ENCODE assay signal across 1 cellular context in the genomic region with DNA sequence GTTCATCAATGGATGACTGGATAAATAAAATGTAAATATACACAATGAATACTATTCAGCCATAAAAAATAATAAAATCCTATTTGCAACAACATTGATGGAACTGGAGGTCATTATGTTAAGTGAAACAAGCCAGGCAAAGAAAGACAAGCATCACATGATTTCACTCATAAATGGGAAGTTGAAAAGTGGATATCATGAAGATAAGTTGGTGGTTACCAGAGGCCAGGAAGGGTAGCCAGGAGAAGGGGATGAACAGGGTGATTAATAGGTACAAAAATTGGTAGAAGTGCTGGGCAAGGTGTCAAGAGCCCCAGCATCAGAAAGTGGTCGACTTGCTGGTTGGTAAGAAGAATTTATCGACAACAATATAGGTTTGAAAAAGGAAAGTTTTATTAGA.
TF ChIP-seq lines count a peak whose summit lies in the region.

No MANE protein-coding gene starts in this region.

TF ChIP-seq in HCT116, 20 proteins besides CTCF, POLR2A, EP300 and RAD21 (continued from another document):
- TF ChIP-seq, protein P1, sequence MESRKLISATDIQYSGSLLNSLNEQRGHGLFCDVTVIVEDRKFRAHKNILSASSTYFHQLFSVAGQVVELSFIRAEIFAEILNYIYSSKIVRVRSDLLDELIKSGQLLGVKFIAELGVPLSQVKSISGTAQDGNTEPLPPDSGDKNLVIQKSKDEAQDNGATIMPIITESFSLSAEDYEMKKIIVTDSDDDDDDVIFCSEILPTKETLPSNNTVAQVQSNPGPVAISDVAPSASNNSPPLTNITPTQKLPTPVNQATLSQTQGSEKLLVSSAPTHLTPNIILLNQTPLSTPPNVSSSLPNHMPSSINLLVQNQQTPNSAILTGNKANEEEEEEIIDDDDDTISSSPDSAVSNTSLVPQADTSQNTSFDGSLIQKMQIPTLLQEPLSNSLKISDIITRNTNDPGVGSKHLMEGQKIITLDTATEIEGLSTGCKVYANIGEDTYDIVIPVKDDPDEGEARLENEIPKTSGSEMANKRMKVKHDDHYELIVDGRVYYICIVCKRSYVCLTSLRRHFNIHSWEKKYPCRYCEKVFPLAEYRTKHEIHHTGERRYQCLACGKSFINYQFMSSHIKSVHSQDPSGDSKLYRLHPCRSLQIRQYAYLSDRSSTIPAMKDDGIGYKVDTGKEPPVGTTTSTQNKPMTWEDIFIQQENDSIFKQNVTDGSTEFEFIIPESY (IDR thresholded peaks at IDR 0.05; ENCODE audit: extremely low read depth, insufficient replicate concordance, low read length), result no peak
- TF ChIP-seq SIN3A (IDR thresholded peaks at IDR 0.05; ENCODE audit: low read depth) (no peak), EGR1 (IDR thresholded peaks at IDR 0.05; ENCODE audit: low read depth) (no peak), ZFX (IDR thresholded peaks at IDR 0.05) (no peak), FOSL1 (IDR thresholded peaks at IDR 0.05; ENCODE audit: low read depth) (no peak), JUND (IDR thresholded peaks at IDR 0.05) (no peak), EZH2 (IDR thresholded peaks at IDR 0.05) (no peak), SP1 (IDR thresholded peaks at IDR 0.05; ENCODE audit: low read depth) (no peak), MAX (IDR thresholded peaks at IDR 0.05) (no peak), ZNF274 (IDR thresholded peaks at IDR 0.05; ENCODE audit: low read depth, low read length) (no peak), TCF7L2 (IDR thresholded peaks at IDR 0.05; ENCODE audit: borderline replicate concordance, extremely low read depth, insufficient read depth, insufficient read length) (no peak)
